ENCODE assay signal across 1 cellular context in genomic region chr1:174159253-174160108, GRCh38.
TF ChIP-seq lines count a peak whose summit lies in the region.

RABGAP1L (plus strand) TSS chr1:174159520.

TF ChIP-seq in HEK293, 187 proteins besides CTCF, POLR2A, EP300 and RAD21 (continued from another document and continues in another):
- no peak for TF ChIP-seq PRDM2 (tag by site-specific recombination; IDR thresholded peaks at IDR 0.05; ENCODE audit: borderline replicate concordance)
- TF ChIP-seq FEZF1 (tag by site-specific recombination; IDR thresholded peaks at IDR 0.05): peak; percentile 44; the same call in 1 of the 2 replicates
- TF ChIP-seq ZBTB48 (tag by site-specific recombination; IDR thresholded peaks at IDR 0.05): peak; percentile 65; the same call in 1 of the 2 replicates
- no peak; the same call in 1 of the 2 replicates for TF ChIP-seq ZNF596 (tag by site-specific recombination; IDR thresholded peaks at IDR 0.05)
- TF ChIP-seq ZBTB26 (tag by site-specific recombination; optimal IDR thresholded peaks at IDR 0.05): peak; percentile 98
- TF ChIP-seq ZSCAN4 (tag by site-specific recombination; IDR thresholded peaks at IDR 0.05): peak; percentile 17; the same call in 1 of the 2 replicates
- TF ChIP-seq ZNF530 (tag by site-specific recombination; IDR thresholded peaks at IDR 0.05; ENCODE audit: low read depth): no peak
- TF ChIP-seq PATZ1 (tag by site-specific recombination; IDR thresholded peaks at IDR 0.05): peak; percentile 91; the same call in 1 of the 2 replicates
- TF ChIP-seq ZNF560 (tag by site-specific recombination; IDR thresholded peaks at IDR 0.05; ENCODE audit: borderline replicate concordance): 0 out of 2 replicates have a peak, but pooled peaks have one; percentile 50
- TF ChIP-seq SP7 (tag by site-specific recombination; IDR thresholded peaks at IDR 0.05): peak; percentile 73; the same call in 1 of the 2 replicates
- TF ChIP-seq ZNF660 (tag by site-specific recombination; IDR thresholded peaks at IDR 0.05): peak; percentile 78; the same call in 1 of the 2 replicates
- peak; percentile 87 for TF ChIP-seq ZNF600 (tag by site-specific recombination; IDR thresholded peaks at IDR 0.05)
- peak; percentile 95 for TF ChIP-seq GLIS2 (tag by site-specific recombination; IDR thresholded peaks at IDR 0.05)
- peak; percentile 93 for TF ChIP-seq ZNF335 (tag by site-specific recombination; conservative IDR thresholded peaks at IDR 0.05)
- peak; percentile 37; the same call in 1 of the 2 replicates for TF ChIP-seq ZSCAN30 (tag by site-specific recombination; IDR thresholded peaks at IDR 0.05)
- TF ChIP-seq ZBTB10 (tag by site-specific recombination; IDR thresholded peaks at IDR 0.05): no peak
- peak; percentile 45; the same call in 1 of the 2 replicates for TF ChIP-seq ZNF121 (tag by site-specific recombination; IDR thresholded peaks at IDR 0.05)
- TF ChIP-seq KLF10 (tag by site-specific recombination; IDR thresholded peaks at IDR 0.05): no peak; the same call in 1 of the 2 replicates
- no peak for TF ChIP-seq ZNF544 (tag by site-specific recombination; IDR thresholded peaks at IDR 0.05)
- peak; percentile 71; the same call in 1 of the 2 replicates for TF ChIP-seq ZNF513 (tag by site-specific recombination; IDR thresholded peaks at IDR 0.05)
- peak; percentile 70 for TF ChIP-seq IKZF3 (tag by site-specific recombination; IDR thresholded peaks at IDR 0.05)
- no peak for TF ChIP-seq ZBTB21 (tag by site-specific recombination; IDR thresholded peaks at IDR 0.05)
- no peak for TF ChIP-seq ZNF645 (tag by site-specific recombination; IDR thresholded peaks at IDR 0.05)
- no peak; the same call in 1 of the 2 replicates for TF ChIP-seq OSR2 (tag by site-specific recombination; IDR thresholded peaks at IDR 0.05)
- TF ChIP-seq ZNF561 (tag by site-specific recombination; IDR thresholded peaks at IDR 0.05; ENCODE audit: borderline replicate concordance): peak; percentile 96
- TF ChIP-seq ZNF146 (tag by site-specific recombination; IDR thresholded peaks at IDR 0.05): no peak
- peak; percentile 65 for TF ChIP-seq PRDM10 (tag by site-specific recombination; IDR thresholded peaks at IDR 0.05)
- TF ChIP-seq SP2 (tag by site-specific recombination; IDR thresholded peaks at IDR 0.05): peak; percentile 82
- no peak for TF ChIP-seq OVOL3 (tag by site-specific recombination; IDR thresholded peaks at IDR 0.05)
- TF ChIP-seq KLF8 (tag by site-specific recombination; IDR thresholded peaks at IDR 0.05): peak; percentile 88
- peak; percentile 59 for TF ChIP-seq KLF16 (tag by site-specific recombination; IDR thresholded peaks at IDR 0.05)
- 0 out of 2 replicates have a peak, but pooled peaks have one; percentile 36 for TF ChIP-seq ZSCAN16 (tag by site-specific recombination; IDR thresholded peaks at IDR 0.05)
- TF ChIP-seq ZNF501 (tag by site-specific recombination; IDR thresholded peaks at IDR 0.05): peak; percentile 87
- no peak for TF ChIP-seq ZNF776 (tag by site-specific recombination; IDR thresholded peaks at IDR 0.05; ENCODE audit: borderline replicate concordance)
- peak; percentile 62; the same call in 1 of the 2 replicates for TF ChIP-seq PBX3 (CRISPR knock-in tag; IDR thresholded peaks at IDR 0.05)
- TF ChIP-seq ZXDB (tag by site-specific recombination; IDR thresholded peaks at IDR 0.05): peak; percentile 11; the same call in 1 of the 2 replicates
